In the genomic region with DNA sequence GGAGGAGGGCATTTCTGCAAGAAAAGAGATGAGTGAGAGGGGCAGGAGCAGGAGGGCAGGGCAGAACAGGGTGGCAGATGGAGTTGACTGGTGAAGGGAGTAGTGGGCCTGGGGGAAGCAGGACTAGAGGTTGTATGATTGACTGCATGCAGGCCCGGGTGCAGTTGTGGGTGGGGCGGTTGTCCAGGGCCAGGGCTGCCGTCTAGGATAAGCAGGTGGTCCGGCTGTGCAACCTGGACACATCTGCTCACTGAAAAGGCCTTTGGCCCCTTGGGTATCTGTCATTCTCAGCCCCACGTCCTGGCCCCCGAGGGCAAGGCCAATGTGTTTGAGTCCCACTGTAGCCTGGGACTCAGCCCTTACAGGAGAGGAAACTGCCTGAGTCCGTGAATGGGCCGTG, we compare ENCODE assay signal across 20 cellular contexts. TPM values are rescaled to one million over a fixed set of nuclear protein-coding genes. Genes with fewer than 3 reads are reported as not detected.
DNase-seq lines count a peak whose midpoint lies in the region; ATAC-seq and TF ChIP-seq lines count a peak whose summit lies in the region.
"Had no signal": no experiment of that assay in that cellular context is flagged by ENCODE, and none has a peak within 500 bp of the region (broad histone marks: within the 10 kb centered on the region; RNA-seq: fewer than 3 reads in every experiment).

No MANE protein-coding gene starts in this region.

- no peak overlapping the region for H3K4me3 Mint-ChIP-seq in activated T-cell treated with anti-CD3 and anti-CD28 coated beads, Interleukin-2, amount 50 U/mL, for 72 hours
- H3K4me3 Mint-ChIP-seq: CD4-positive, alpha-beta T cell had no signal

- intact Hi-C loops in posterior cingulate gyrus (cut with DNase I), result no loop called here

- H3K27me3 Mint-ChIP-seq in activated T-cell treated with anti-CD3 and anti-CD28 coated beads, Interleukin-2, amount 50 U/mL, for 72 hours (ENCODE audit: low read depth), result no peaks in the 10 kb centered on the region
- H3K27me3 Mint-ChIP-seq: CD4-positive, alpha-beta T cell had no signal

- H3K4me1 Mint-ChIP-seq in activated T-cell treated with anti-CD3 and anti-CD28 coated beads, Interleukin-2, amount 50 U/mL, for 72 hours (ENCODE audit: low read depth), result no peaks in the 10 kb centered on the region

- TF ChIP-seq CTCF in GM13977 (IDR thresholded peaks at IDR 0.05; ENCODE audit: extremely low read depth, insufficient read depth, missing control alignments), result no peak

- in situ Hi-C loops in GM13977 (cut with MboI; ENCODE audit: low pct_unique_long_range_greater_than_20kb, low sequenced_read_pairs, unreplicated experiment), result no loop called here

- H3K36me3 Mint-ChIP-seq in activated T-cell treated with anti-CD3 and anti-CD28 coated beads, Interleukin-2, amount 50 U/mL, for 72 hours (ENCODE audit: insufficient read depth in 2 of 2), result no peaks in the 10 kb centered on the region

- no peak for ATAC-seq in activated T-cell treated with anti-CD3 and anti-CD28 coated beads, Interleukin-2, amount 50 U/mL, for 72 hours (replicated peaks in 1 of 2)
- ATAC-seq in esophagus mucosa (peak; percentile 3), HG02884 (IDR thresholded peaks at IDR 0.05; ENCODE audit: unreplicated experiment) (no peak), HG03342 (IDR thresholded peaks at IDR 0.05; ENCODE audit: unreplicated experiment) (no peak)
- ATAC-seq: K562 had no signal

- no peak overlapping the region for H3K27ac Mint-ChIP-seq in activated T-cell treated with anti-CD3 and anti-CD28 coated beads, Interleukin-2, amount 50 U/mL, for 72 hours
- H3K27ac Mint-ChIP-seq: CD4-positive, alpha-beta T cell had no signal

- peak; percentile 13 for DNase-seq in activated T-cell treated with anti-CD3 and anti-CD28 coated beads, Interleukin-2, amount 50 U/mL, for 1 hour
- DNase-seq in activated T-cell treated with anti-CD3 and anti-CD28 coated beads, Interleukin-2, amount 50 U/mL, for 72 hours, result no peak
- peak; percentile 17 for DNase-seq in GM13977 (ENCODE audit: low spot score)
- peak in 8 of 10 donors; percentile 4 to 78 (median 8) for DNase-seq in posterior cingulate gyrus
- DNase-seq in NCI-H1105 (lab: John Stamatoyannopoulos, UW), result no peak
- DNase-seq: DMS79 treated with DMSO at 0.1 percent for 48 hours; HCEC 1CT; NCI-H1930; NCI-H446; NK-92 treated with Interleukin-12 subunit alpha and Interleukin-12 subunit beta, amount 100 ng/mL, for 24 hours; nucleus accumbens; RPMI8226; stimulated activated CD4-positive, alpha-beta T cell treated with anti-CD3 and anti-CD28 coated beads, Interleukin-2, amount 100 ng/mL, for 24 hours had no signal

- no peaks in the 10 kb centered on the region for H3K9me3 Mint-ChIP-seq in activated T-cell treated with anti-CD3 and anti-CD28 coated beads, Interleukin-2, amount 50 U/mL, for 72 hours
- H3K9me3 Mint-ChIP-seq: CD4-positive, alpha-beta T cell had no signal

RNA-seq across cellular contexts. Expression of a gene that starts 25.4 kb away (rescaled TPM):
- 1 to 10 TPM; 1.9 to 3.1 TPM for total RNA-seq in activated T-cell treated with anti-CD3 and anti-CD28 coated beads, Interleukin-2, amount 50 U/mL, for 72 hours
- 55.7 TPM for total RNA-seq in esophagus mucosa

RNA-seq across cellular contexts. Expression of a gene that starts 33.1 kb away (rescaled TPM):
- total RNA-seq in activated T-cell treated with anti-CD3 and anti-CD28 coated beads, Interleukin-2, amount 50 U/mL, for 72 hours, result 1 to 10 TPM; 1.2 to 1.5 TPM
- total RNA-seq in esophagus mucosa, result 1.6 TPM
- total RNA-seq: K562 had no signal

RNA-seq across cellular contexts. Expression of a gene that starts 49.6 kb away (rescaled TPM):
- total RNA-seq in activated T-cell treated with anti-CD3 and anti-CD28 coated beads, Interleukin-2, amount 50 U/mL, for 72 hours, result under 1 TPM; 0.07 to 0.09 TPM
- not detected for total RNA-seq in esophagus mucosa
- total RNA-seq: aorta; CD4-positive, alpha-beta T cell; K562 had no signal

RNA-seq across cellular contexts. Expression of a gene that starts 55.8 kb away (rescaled TPM):
- not detected for total RNA-seq in activated T-cell treated with anti-CD3 and anti-CD28 coated beads, Interleukin-2, amount 50 U/mL, for 72 hours
- not detected for total RNA-seq in esophagus mucosa
- total RNA-seq: aorta; CD4-positive, alpha-beta T cell; K562; urinary bladder had no signal

Comparison
In these comparisons a context has a peak if more than half of its experiments do, and no peak if none do; other contexts are left out.
1. DNase-seq: peak in activated T-cell treated with anti-CD3 and anti-CD28 coated beads, Interleukin-2, amount 50 U/mL, for 1 hour (single experiment), GM13977 (single experiment) and posterior cingulate gyrus (8 of 10); none in activated T-cell treated with anti-CD3 and anti-CD28 coated beads, Interleukin-2, amount 50 U/mL, for 72 hours (0 of 2) and NCI-H1105 (single experiment).
2. RNA of a gene that starts 25.4 kb away (total RNA-seq): 55.7 TPM in esophagus mucosa (single experiment); 1.9 to 3.1 TPM in activated T-cell treated with anti-CD3 and anti-CD28 coated beads, Interleukin-2, amount 50 U/mL, for 72 hours; every median in the first group is over 10 times any median in the second.